In genomic region chr11:130323452-130324448, GRCh38 we compare ENCODE assay signal across 24 cellular contexts. TPM values are rescaled to one million over a fixed set of nuclear protein-coding genes. Genes with fewer than 3 reads are reported as not detected.
DNase-seq lines count a peak whose midpoint lies in the region; ATAC-seq, FAIRE-seq and TF ChIP-seq lines count a peak whose summit lies in the region.
"Had no signal": no experiment of that assay in that cellular context is flagged by ENCODE, and none has a peak within 500 bp of the region (broad histone marks: within the 10 kb centered on the region; RNA-seq: fewer than 3 reads in every experiment).

No MANE protein-coding gene starts in this region.

- H3K4me3 ChIP-seq in HepG2 (replicated peaks in 1 of 3; ENCODE audit: insufficient read depth in 1 of 3, low read depth in 2 of 3, low read length in 3 of 3) = no peak overlapping the region
- H3K4me3 ChIP-seq in osteoblast (ENCODE audit: insufficient read depth, low read length) = no peak overlapping the region
- H3K4me3 ChIP-seq: GM23338, sigmoid colon, thoracic aorta had no signal

- WGBS in HepG2 (ENCODE audit: low lambda C conversion rate) = 49% methylated on average over 7 of the region's 7 CpGs

- H3K9me3 ChIP-seq in HepG2 (ENCODE audit: low read length) (peaks cover 10% of the 10 kb centered on the region), osteoblast (ENCODE audit: low read depth, low read length) (peaks cover 11% of the 10 kb centered on the region)

- H3K36me3 ChIP-seq in HepG2 (replicated peaks in 1 of 2; ENCODE audit: control insufficient read depth in 1 of 2, insufficient read depth in 2 of 2, low read length in 2 of 2) = no peaks in the 10 kb centered on the region
- H3K36me3 ChIP-seq in osteoblast (ENCODE audit: insufficient read depth, low read length) = no peaks in the 10 kb centered on the region
- H3K36me3 ChIP-seq: brain microvascular endothelial cell, sigmoid colon, thoracic aorta had no signal

- FAIRE-seq in HepG2 (lab: Jason Lieb, UNC) = no peak
- FAIRE-seq: TTC549 had no signal

- no peak overlapping the region for H3K4me2 ChIP-seq in HepG2 (ENCODE audit: low read depth, low read length)
- H3K4me2 ChIP-seq in osteoblast (ENCODE audit: insufficient read depth, low read length) = no peak overlapping the region
- H3K4me2 ChIP-seq: GM23338 had no signal

- in situ Hi-C loops in HepG2 (cut with HindIII; ENCODE audit: extremely low pct_ligation_motif_present, low pct_unique_long_range_greater_than_20kb) = no loop called here

- H2AFZ ChIP-seq in HepG2 (ENCODE audit: low read length) = no peak overlapping the region
- no peak overlapping the region for H2AFZ ChIP-seq in osteoblast (ENCODE audit: low read length)
- H2AFZ ChIP-seq: GM23338, parathyroid adenoma had no signal

- ATAC-seq in esophagus mucosa (peak; percentile 80), HepG2 (no peak), HG02840 (IDR thresholded peaks at IDR 0.05; ENCODE audit: low FRiP score, unreplicated experiment) (no peak), GM21390 (IDR thresholded peaks at IDR 0.05; ENCODE audit: unreplicated experiment) (no peak)
- ATAC-seq: activated naive CD8-positive, alpha-beta T cell treated with anti-CD3 and anti-CD28 coated beads, Interleukin-2, amount 50 U/mL, for 24 hours; GM23338; naive thymus-derived CD4-positive, alpha-beta T cell; PC-3; T-cell had no signal

- no peak overlapping the region for H3K9ac ChIP-seq in HepG2 (ENCODE audit: insufficient read depth, low read depth, low read length)
- H3K9ac ChIP-seq: parathyroid adenoma had no signal

- intact Hi-C loops in HepG2 (cut with micrococcal nuclease; ENCODE audit: unreplicated experiment) = no loop called here

- BruUV-seq in HepG2 (replicated peaks; lab: Mats Ljungman, UMichigan) = no TSS peak

- DNase-seq in AG20443 (ENCODE audit: low spot score) = peak; percentile 51
- peak; percentile 93 for DNase-seq in NCI-H226
- no peak for DNase-seq in HepG2 (ENCODE audit: low spot score)
- DNase-seq in osteoblast (ENCODE audit: insufficient read length, low spot score, missing footprints) = no peak
- DNase-seq in NCI-H345 (lab: John Stamatoyannopoulos, UW) = no peak
- DNase-seq: activated CD4-positive, alpha-beta T cell treated with anti-CD3 and anti-CD28 coated beads, Interleukin-2, amount 10 ng/mL, durations not matched to agents 24 days and 14 days; activated naive CD8-positive, alpha-beta T cell treated with anti-CD3 and anti-CD28 coated beads, Interleukin-2, amount 50 U/mL, for 24 hours; brain microvascular endothelial cell; CD4-positive, CD25-positive, alpha-beta regulatory T cell; cortex of kidney; naive thymus-derived CD4-positive, alpha-beta T cell; NCI-H1436; NCI-H2171; NCI-H774; PC-3; sigmoid colon; T-cell had no signal

- H4K20me1 ChIP-seq in HepG2 (ENCODE audit: insufficient read depth, low read length) (no peaks in the 10 kb centered on the region), osteoblast (ENCODE audit: insufficient read depth, low read length) (no peaks in the 10 kb centered on the region)

- no peaks in the 10 kb centered on the region; a peak in 2 of 5 replicates for H3K27me3 ChIP-seq in HepG2 (ENCODE audit: control insufficient read depth in 1 of 2, insufficient read depth in 2 of 2, low read length in 2 of 2)
- no peaks in the 10 kb centered on the region for H3K27me3 ChIP-seq in osteoblast (ENCODE audit: insufficient read depth, low read length)
- H3K27me3 ChIP-seq: brain microvascular endothelial cell, sigmoid colon had no signal

- H3K27ac ChIP-seq in HepG2 (ENCODE audit: extremely low read length, insufficient read depth, low read length) (no peak overlapping the region), osteoblast (ENCODE audit: low read depth, low read length) (no peak overlapping the region)
- H3K27ac ChIP-seq: brain microvascular endothelial cell, parathyroid adenoma, sigmoid colon, thoracic aorta had no signal

- TF ChIP-seq EP300 in HepG2 (IDR thresholded peaks at IDR 0.05; ENCODE audit: low read depth in 2 of 2, low read length in 2 of 2) (no peak), HepG2 (CRISPR knock-in tag; IDR thresholded peaks at IDR 0.05; ENCODE audit: borderline replicate concordance) (no peak)

- no peak for TF ChIP-seq RAD21 in HepG2 (CRISPR knock-in tag; IDR thresholded peaks at IDR 0.05)

- TF ChIP-seq CTCF in HepG2 (CRISPR knock-in tag; IDR thresholded peaks at IDR 0.05) (no peak), osteoblast (IDR thresholded peaks at IDR 0.05; ENCODE audit: extremely low read depth, low read depth, low read length) (no peak)

- POLR2A ChIA-PET in HepG2 (lab: Yijun Ruan, JAX) = no interaction called here

- CTCF ChIA-PET in HepG2 (lab: Yijun Ruan, JAX; ENCODE audit: low intra/inter-chr PET ratio, low total read pairs) = no interaction called here

- no peak for TF ChIP-seq POLR2A in HepG2 (IDR thresholded peaks at IDR 0.05; ENCODE audit: insufficient read depth in 1 of 2, low read depth in 2 of 2, low read length in 2 of 2)

- H3K4me1 ChIP-seq in HepG2 (ENCODE audit: insufficient read depth, low read length) (peaks cover 8% of the 10 kb centered on the region), osteoblast (ENCODE audit: insufficient read depth, low read length) (peaks cover 6% of the 10 kb centered on the region)
- H3K4me1 ChIP-seq: parathyroid adenoma, sigmoid colon had no signal

- H3K79me2 ChIP-seq in HepG2 (ENCODE audit: insufficient read depth, low read length) = no peaks in the 10 kb centered on the region
- H3K79me2 ChIP-seq in osteoblast (ENCODE audit: insufficient read depth, low read length) = no peaks in the 10 kb centered on the region
- H3K79me2 ChIP-seq: parathyroid adenoma had no signal

TF ChIP-seq in HepG2, 621 proteins besides CTCF, POLR2A, EP300 and RAD21:
- TF ChIP-seq PHF21A (CRISPR knock-in tag; IDR thresholded peaks at IDR 0.05) (no peak), CEBPB (IDR thresholded peaks at IDR 0.05; ENCODE audit: borderline replicate concordance, low read depth, low read length) (peak; percentile 31; the same call in 1 of the 2 replicates)

RNA-seq across cellular contexts. Expression of gene ZBTB44, which starts 9.0 kb away (rescaled TPM):
- total RNA-seq in esophagus mucosa = 22.5 TPM
- 19.5 and 23.6 TPM in 2 replicates for total RNA-seq in HepG2 (2016; rRNA removed; fragmentation: Illumina TruSeq; extraction: Trizol)
- total RNA-seq in HepG2 (2016; cell fraction: cytosol; rRNA removed; fragmentation: Illumina TruSeq; extraction: Trizol; ENCODE audit: low read depth) = 140 and 157 TPM in 2 replicates
- total RNA-seq in HepG2 (2016; cell fraction: insoluble cytoplasmic fraction; rRNA removed; fragmentation: Illumina TruSeq; extraction: Trizol) = 19.8 and 22.4 TPM in 2 replicates
- 85.9 and 96.1 TPM in 2 replicates for total RNA-seq in HepG2 (2016; cell fraction: membrane; rRNA removed; fragmentation: Illumina TruSeq; extraction: Trizol)
- total RNA-seq in HepG2 (2016; cell fraction: nucleus; rRNA removed; fragmentation: Illumina TruSeq; extraction: Trizol) = 15.5 and 16.5 TPM in 2 replicates
- 18.9 and 22.8 TPM in 2 replicates for polyA plus RNA-seq in HepG2 (2011; rRNA removed)
- 9.8 and 13.5 TPM in 2 replicates for polyA plus RNA-seq in HepG2 (2011; cell fraction: cytosol; rRNA removed)
- polyA plus RNA-seq in HepG2 (2011; cell fraction: nucleus; rRNA removed) = 24.1 and 25.6 TPM in 2 replicates
- 15.7 and 15.8 TPM in 2 replicates for polyA plus RNA-seq in HepG2 (2012)
- 7.5 and 8.7 TPM in 2 replicates for polyA plus RNA-seq in HepG2 (2016; cell fraction: cytosol; fragmentation: Illumina TruSeq; extraction: Trizol; ENCODE audit: low read depth)
- polyA plus RNA-seq in HepG2 (2016; cell fraction: insoluble cytoplasmic fraction; fragmentation: Illumina TruSeq; extraction: Trizol; ENCODE audit: low read depth) = 13.9 and 14.9 TPM in 2 replicates
- 17.0 and 18.3 TPM in 2 replicates for polyA plus RNA-seq in HepG2 (2016; cell fraction: membrane; fragmentation: Illumina TruSeq; extraction: Trizol; ENCODE audit: low read depth)
- 15.1 and 15.4 TPM in 2 replicates for polyA plus RNA-seq in HepG2 (2016; cell fraction: nucleus; fragmentation: Illumina TruSeq; extraction: Trizol; ENCODE audit: insufficient read depth, low read depth)
- 51.9 and 64.9 TPM in 2 replicates for polyA minus RNA-seq in HepG2 (2011; rRNA and poly(A)+ RNA removed; ENCODE audit: low replicate concordance)
- 37.5 and 47.1 TPM in 2 replicates for polyA minus RNA-seq in HepG2 (2011; cell fraction: cytosol; rRNA and poly(A)+ RNA removed)
- 55.4 and 73.1 TPM in 2 replicates for polyA minus RNA-seq in HepG2 (2011; cell fraction: nucleus; rRNA and poly(A)+ RNA removed)
- total RNA-seq in osteoblast = 47.1 and 50.3 TPM in 2 replicates

Comparison
In these comparisons a context has a peak if more than half of its experiments do, and no peak if none do; other contexts are left out.
1. DNase-seq: peak in AG20443 (single experiment) and NCI-H226 (single experiment); none in HepG2 (single experiment), osteoblast (single experiment) and NCI-H345 (single experiment).